1 cellular context compared by ENCODE assay signal in genomic region chr11:9758676-9759518, GRCh38.
A peak's percentile ranks its signal among the peaks of the same experiment; 100 is the strongest.
TF ChIP-seq lines count a peak whose summit lies in the region.

No MANE protein-coding gene starts in this region.

TF ChIP-seq in K562, 482 proteins besides CTCF, POLR2A, EP300 and RAD21 (continued from another document and continues in another):
- TF ChIP-seq GTF2B (IDR thresholded peaks at IDR 0.05; ENCODE audit: extremely low read depth, insufficient read length) (no peak), ZNF253 (CRISPR knock-in tag; conservative IDR thresholded peaks at IDR 0.05) (no peak), RAD51 (IDR thresholded peaks at IDR 0.05; ENCODE audit: borderline replicate concordance, low read depth) (no peak), ZNF76 (CRISPR knock-in tag; IDR thresholded peaks at IDR 0.05; ENCODE audit: borderline replicate concordance) (no peak), RBM25 (IDR thresholded peaks at IDR 0.05; ENCODE audit: low read depth, low read length, severe bottlenecking) (no peak), ZNF197 (CRISPR knock-in tag; IDR thresholded peaks at IDR 0.05; ENCODE audit: low read depth) (no peak), NFE2 (IDR thresholded peaks at IDR 0.05; ENCODE audit: low read depth) (no peak), CBX1 (IDR thresholded peaks at IDR 0.05; ENCODE audit: low read depth) (no peak), E2F5 (CRISPR knock-in tag; IDR thresholded peaks at IDR 0.05) (no peak), FIP1L1 (IDR thresholded peaks at IDR 0.05; ENCODE audit: low read depth, low read length, poor library complexity, severe bottlenecking) (no peak), ADNP (tag; IDR thresholded peaks at IDR 0.05) (no peak), THRB (CRISPR knock-in tag; conservative IDR thresholded peaks at IDR 0.05) (no peak), AFF4 (CRISPR knock-in tag; IDR thresholded peaks at IDR 0.05) (no peak), ZNF436 (CRISPR knock-in tag; IDR thresholded peaks at IDR 0.05) (no peak), ZNF717 (CRISPR knock-in tag; IDR thresholded peaks at IDR 0.05) (no peak), SRSF1 (IDR thresholded peaks at IDR 0.05; ENCODE audit: low read depth, low read length) (no peak), KDM4B (IDR thresholded peaks at IDR 0.05; ENCODE audit: borderline replicate concordance in 2 of 2, low read depth in 1 of 2) (no peak; a peak in 1 of 4 replicates), TAF7 (tag; IDR thresholded peaks at IDR 0.05) (no peak), MEIS2 (IDR thresholded peaks at IDR 0.05; ENCODE audit: partially characterized antibody) (peak; percentile 89), SMC3 (conservative IDR thresholded peaks at IDR 0.05; ENCODE audit: insufficient read depth, low read depth, low read length) (0 out of 2 replicates have a peak, but pooled peaks have one; percentile 19), ETS1 (conservative IDR thresholded peaks at IDR 0.05; ENCODE audit: control insufficient read depth, low read depth, low read length) (no peak), THAP12 (CRISPR knock-in tag; IDR thresholded peaks at IDR 0.05) (no peak), RBFOX2 (IDR thresholded peaks at IDR 0.05; ENCODE audit: low read depth, low read length) (peak; percentile 76), GMEB1 (CRISPR knock-in tag; IDR thresholded peaks at IDR 0.05) (no peak), ZBTB11 (CRISPR knock-in tag; IDR thresholded peaks at IDR 0.05) (no peak), PREB (CRISPR knock-in tag; IDR thresholded peaks at IDR 0.05) (no peak), ZC3H8 (IDR thresholded peaks at IDR 0.05) (no peak), FOS (IDR thresholded peaks at IDR 0.05; ENCODE audit: extremely low read depth, insufficient read length) (no peak), POLR2B (IDR thresholded peaks at IDR 0.05; ENCODE audit: low read depth, partially characterized antibody) (no peak), RBM34 (IDR thresholded peaks at IDR 0.05; ENCODE audit: borderline replicate concordance, insufficient read depth, low read length) (no peak), ZKSCAN8 (CRISPR knock-in tag; IDR thresholded peaks at IDR 0.05) (no peak), SIN3B (IDR thresholded peaks at IDR 0.05; ENCODE audit: low read depth) (no peak), THRA (IDR thresholded peaks at IDR 0.05) (no peak), MTA1 (IDR thresholded peaks at IDR 0.05; ENCODE audit: borderline replicate concordance) (no peak), WHSC1 (IDR thresholded peaks at IDR 0.05; ENCODE audit: low read length) (no peak), ZNF695 (CRISPR knock-in tag; IDR thresholded peaks at IDR 0.05) (no peak), VEZF1 (CRISPR knock-in tag; IDR thresholded peaks at IDR 0.05) (no peak; the same call in 1 of the 2 replicates), ZNF174 (CRISPR knock-in tag; IDR thresholded peaks at IDR 0.05) (no peak), DDX20 (tag; IDR thresholded peaks at IDR 0.05; ENCODE audit: low read depth) (no peak), SNRNP70 (optimal IDR thresholded peaks at IDR 0.05; ENCODE audit: low read depth, low read length) (no peak), ZNF282 (CRISPR knock-in tag; IDR thresholded peaks at IDR 0.05) (no peak), NR2C2 (CRISPR knock-in tag; IDR thresholded peaks at IDR 0.05) (no peak), NR2C2 (tag; IDR thresholded peaks at IDR 0.05) (peak; percentile 57), LARP7 (IDR thresholded peaks at IDR 0.05) (no peak), RBBP5 (IDR thresholded peaks at IDR 0.05; ENCODE audit: borderline replicate concordance, insufficient read depth, low read length, poor library complexity, severe bottlenecking) (no peak)
